In genomic region chr10:127905623-127906261, GRCh38 we compare ENCODE assay signal across 19 cellular contexts. TPM values are rescaled to one million over a fixed set of nuclear protein-coding genes. Genes with fewer than 3 reads are reported as not detected.
DNase-seq lines count a peak whose midpoint lies in the region; ATAC-seq and TF ChIP-seq lines count a peak whose summit lies in the region.
"Had no signal": no experiment of that assay in that cellular context is flagged by ENCODE, and none has a peak within 500 bp of the region (broad histone marks: within the 10 kb centered on the region; RNA-seq: fewer than 3 reads in every experiment).

No MANE protein-coding gene starts in this region.

- no peak for ATAC-seq in natural killer cell
- no peak for ATAC-seq in natural killer cell treated with Interleukin-12 subunit alpha and Interleukin-12 subunit beta and Interleukin-15 and Interleukin-18, amount 100 ng/mL, for 72 hours
- no peak for ATAC-seq in central memory CD8-positive, alpha-beta T cell (replicated peaks; ENCODE audit: extremely low read depth, poor library complexity, severe bottlenecking)

- H3K27me3 Mint-ChIP-seq in natural killer cell (ENCODE audit: low read depth in 2 of 2): peaks cover 39 to 65% of the 10 kb centered on the region in 2 donors
- peaks cover 19 to 36% of the 10 kb centered on the region in 2 donors for H3K27me3 Mint-ChIP-seq in natural killer cell treated with Interleukin-12 subunit alpha and Interleukin-12 subunit beta and Interleukin-15 and Interleukin-18, amount 100 ng/mL, for 72 hours
- peaks cover 59% of the 10 kb centered on the region for H3K27me3 Mint-ChIP-seq in central memory CD8-positive, alpha-beta T cell

- peak overlapping the region; percentile 58 for H3K4me3 Mint-ChIP-seq in natural killer cell
- H3K4me3 Mint-ChIP-seq in natural killer cell treated with Interleukin-12 subunit alpha and Interleukin-12 subunit beta and Interleukin-15 and Interleukin-18, amount 100 ng/mL, for 72 hours: no peak overlapping the region
- peak overlapping the region; percentile 50 for H3K4me3 Mint-ChIP-seq in central memory CD8-positive, alpha-beta T cell
- H3K4me3 Mint-ChIP-seq: activated CD4-positive, alpha-beta memory T cell treated with anti-CD3 and anti-CD28 coated beads, Interleukin-2, amount 10 ng/mL, durations not matched to agents 7 days and 5 days; activated naive CD8-positive, alpha-beta T cell treated with anti-CD3 and anti-CD28 coated beads, Interleukin-2, amount 50 U/mL, for 24 hours had no signal

- H3K27me3 ChIP-seq in muscle layer of duodenum (ENCODE audit: low read depth, low read length): peaks cover 3% of the 10 kb centered on the region
- H3K27me3 ChIP-seq: breast epithelium, vagina had no signal

- no peaks in the 10 kb centered on the region for H3K9me3 ChIP-seq in muscle layer of duodenum (ENCODE audit: control insufficient read depth in 1 of 2, low read length in 2 of 2)
- H3K9me3 ChIP-seq: breast epithelium, HAP-1, vagina had no signal

- no peaks in the 10 kb centered on the region for H3K36me3 ChIP-seq in muscle layer of duodenum (ENCODE audit: control insufficient read depth in 1 of 2, insufficient read depth in 2 of 2, low read length in 2 of 2)
- H3K36me3 ChIP-seq: breast epithelium, HAP-1, vagina had no signal

- TF ChIP-seq CTCF in natural killer cell (IDR thresholded peaks at IDR 0.05): no peak

- no peaks in the 10 kb centered on the region for H3K4me1 Mint-ChIP-seq in natural killer cell
- H3K4me1 Mint-ChIP-seq in natural killer cell treated with Interleukin-12 subunit alpha and Interleukin-12 subunit beta and Interleukin-15 and Interleukin-18, amount 100 ng/mL, for 72 hours (ENCODE audit: low read depth in 2 of 2): peaks cover 8 to 13% of the 10 kb centered on the region in 2 donors
- no peaks in the 10 kb centered on the region for H3K4me1 Mint-ChIP-seq in central memory CD8-positive, alpha-beta T cell
- H3K4me1 Mint-ChIP-seq: activated naive CD8-positive, alpha-beta T cell treated with anti-CD3 and anti-CD28 coated beads, Interleukin-2, amount 50 U/mL, for 24 hours had no signal

- DNase-seq in natural killer cell (no peak), ureter (ENCODE audit: low spot score) (peak; percentile 36), NCI-H2081 (lab: John Stamatoyannopoulos, UW) (no peak), A172 (ENCODE audit: low spot score) (no peak)
- DNase-seq in natural killer cell treated with Interleukin-12 subunit alpha and Interleukin-12 subunit beta and Interleukin-15 and Interleukin-18, amount 100 ng/mL, for 72 hours (ENCODE audit: low spot score): no peak
- no peak for DNase-seq in central memory CD8-positive, alpha-beta T cell (ENCODE audit: low spot score in 2 of 2)
- DNase-seq in stimulated activated CD4-positive, alpha-beta T cell treated with anti-CD3 and anti-CD28 coated beads, Interleukin-1b, Interleukin-23, amount 100 ng/mL, for 48 hours: no peak
- DNase-seq: activated CD4-positive, alpha-beta memory T cell treated with anti-CD3 and anti-CD28 coated beads, Interleukin-2, amount 10 ng/mL, durations not matched to agents 7 days and 5 days; activated naive CD8-positive, alpha-beta T cell treated with anti-CD3 and anti-CD28 coated beads, Interleukin-2, amount 50 U/mL, for 24 hours; activated T-cell treated with anti-CD3 and anti-CD28 coated beads, Interleukin-2, amount 50 U/mL, for 24 hours; NCI-H187 treated with DMSO at 0.1 percent for 48 hours; NCI-H510A had no signal

- intact Hi-C loops in natural killer cell (cut with micrococcal nuclease): loop anchor here (1.0 to 5.0 kb wide), 3 partner anchors 106 to 247 kb away; no protein-coding TSS in a partner anchor

- H3K9me3 Mint-ChIP-seq in natural killer cell: no peaks in the 10 kb centered on the region
- H3K9me3 Mint-ChIP-seq in natural killer cell treated with Interleukin-12 subunit alpha and Interleukin-12 subunit beta and Interleukin-15 and Interleukin-18, amount 100 ng/mL, for 72 hours: no peaks in the 10 kb centered on the region
- H3K9me3 Mint-ChIP-seq in central memory CD8-positive, alpha-beta T cell: no peaks in the 10 kb centered on the region
- H3K9me3 Mint-ChIP-seq: activated CD4-positive, alpha-beta memory T cell treated with anti-CD3 and anti-CD28 coated beads, Interleukin-2, amount 10 ng/mL, durations not matched to agents 7 days and 5 days; activated naive CD8-positive, alpha-beta T cell treated with anti-CD3 and anti-CD28 coated beads, Interleukin-2, amount 50 U/mL, for 24 hours; activated T-cell treated with anti-CD3 and anti-CD28 coated beads, Interleukin-2, amount 50 U/mL, for 24 hours had no signal

- H3K27ac Mint-ChIP-seq in natural killer cell: no peak overlapping the region
- H3K27ac Mint-ChIP-seq in natural killer cell treated with Interleukin-12 subunit alpha and Interleukin-12 subunit beta and Interleukin-15 and Interleukin-18, amount 100 ng/mL, for 72 hours: peak overlapping the region in 1 of 2 donors; percentile 26
- no peak overlapping the region for H3K27ac Mint-ChIP-seq in central memory CD8-positive, alpha-beta T cell (ENCODE audit: low read depth)
- H3K27ac Mint-ChIP-seq: activated CD4-positive, alpha-beta memory T cell treated with anti-CD3 and anti-CD28 coated beads, Interleukin-2, amount 10 ng/mL, durations not matched to agents 7 days and 5 days; activated naive CD8-positive, alpha-beta T cell treated with anti-CD3 and anti-CD28 coated beads, Interleukin-2, amount 50 U/mL, for 24 hours; activated T-cell treated with anti-CD3 and anti-CD28 coated beads, Interleukin-2, amount 50 U/mL, for 24 hours had no signal

- peak overlapping the region; percentile 60 for H3K27ac ChIP-seq in muscle layer of duodenum (ENCODE audit: low read length)
- H3K27ac ChIP-seq: vagina had no signal

- no peaks in the 10 kb centered on the region for H3K36me3 Mint-ChIP-seq in natural killer cell
- no peaks in the 10 kb centered on the region for H3K36me3 Mint-ChIP-seq in natural killer cell treated with Interleukin-12 subunit alpha and Interleukin-12 subunit beta and Interleukin-15 and Interleukin-18, amount 100 ng/mL, for 72 hours
- H3K36me3 Mint-ChIP-seq in central memory CD8-positive, alpha-beta T cell (ENCODE audit: insufficient read depth): no peaks in the 10 kb centered on the region

- H3K4me1 ChIP-seq in muscle layer of duodenum (ENCODE audit: control insufficient read depth in 1 of 2, insufficient read depth in 2 of 2, low read length in 2 of 2): peaks cover 0 to 23% of the 10 kb centered on the region in 2 donors
- H3K4me1 ChIP-seq: HAP-1 had no signal

- no peak overlapping the region for H3K4me3 ChIP-seq in muscle layer of duodenum (ENCODE audit: low read depth in 1 of 2, low read length in 2 of 2)
- H3K4me3 ChIP-seq: HAP-1, vagina had no signal

RNA-seq across cellular contexts. Expression of gene PTPRE, which starts 1.2 kb away (rescaled TPM):
- total RNA-seq in natural killer cell (100 to 1,000 TPM; 274 to 280 (median 275) TPM), ureter (33.0 TPM)
- 100 to 1,000 TPM in 1 of 2 donors, 10 to 100 TPM in 1; 65.1 to 147 TPM for total RNA-seq in natural killer cell treated with Interleukin-12 subunit alpha and Interleukin-12 subunit beta and Interleukin-15 and Interleukin-18, amount 100 ng/mL, for 72 hours
- total RNA-seq in A172 (2014; rRNA removed; shearing (Covaris generic)): 3.8 and 4.7 TPM in 2 replicates
- total RNA-seq: G401 had no signal

RNA-seq across cellular contexts. Expression of gene CLRN3, which starts 13.0 kb away (rescaled TPM):
- total RNA-seq in natural killer cell (not detected), ureter (not detected)
- not detected for total RNA-seq in natural killer cell treated with Interleukin-12 subunit alpha and Interleukin-12 subunit beta and Interleukin-15 and Interleukin-18, amount 100 ng/mL, for 72 hours
- 0.31 TPM in 1 of 2 replicates, not detected in the other for total RNA-seq in A172 (2014; rRNA removed; shearing (Covaris generic))
- total RNA-seq: activated CD4-positive, alpha-beta memory T cell treated with anti-CD3 and anti-CD28 coated beads, Interleukin-2, amount 10 ng/mL, durations not matched to agents 7 days and 5 days; G401; omental fat pad; sciatic nerve; vagina had no signal
